In genomic region chr14:21059842-21060589, GRCh38 we compare ENCODE assay signal across 1 cellular context.
TF ChIP-seq lines count a peak whose summit lies in the region.

No MANE protein-coding gene starts in this region.

TF ChIP-seq in liver, 16 proteins besides CTCF, POLR2A, EP300 and RAD21:
- TF ChIP-seq SP1 (IDR thresholded peaks at IDR 0.05) = no peak
- TF ChIP-seq FOXA2 (IDR thresholded peaks at IDR 0.05) = no peak
- no peak for TF ChIP-seq EGR1 (IDR thresholded peaks at IDR 0.05; ENCODE audit: low read depth in 2 of 2)
- no peak for TF ChIP-seq HNF4G (IDR thresholded peaks at IDR 0.05)
- TF ChIP-seq GABPA (IDR thresholded peaks at IDR 0.05 in 1 of 2, conservative IDR thresholded peaks at IDR 0.05 in 1 of 2) = no peak
- no peak for TF ChIP-seq FOXA1 (IDR thresholded peaks at IDR 0.05)
- TF ChIP-seq, protein P1, sequence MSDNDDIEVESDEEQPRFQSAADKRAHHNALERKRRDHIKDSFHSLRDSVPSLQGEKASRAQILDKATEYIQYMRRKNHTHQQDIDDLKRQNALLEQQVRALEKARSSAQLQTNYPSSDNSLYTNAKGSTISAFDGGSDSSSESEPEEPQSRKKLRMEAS (IDR thresholded peaks at IDR 0.05) = no peak
- TF ChIP-seq HNF4A (conservative IDR thresholded peaks at IDR 0.05) = no peak
- TF ChIP-seq, protein P2, sequence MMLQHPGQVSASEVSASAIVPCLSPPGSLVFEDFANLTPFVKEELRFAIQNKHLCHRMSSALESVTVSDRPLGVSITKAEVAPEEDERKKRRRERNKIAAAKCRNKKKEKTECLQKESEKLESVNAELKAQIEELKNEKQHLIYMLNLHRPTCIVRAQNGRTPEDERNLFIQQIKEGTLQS (IDR thresholded peaks at IDR 0.05) = no peak
- no peak for TF ChIP-seq RXRA (IDR thresholded peaks at IDR 0.05)
- TF ChIP-seq NR2F2 (IDR thresholded peaks at IDR 0.05) = no peak
- TF ChIP-seq, protein P3, sequence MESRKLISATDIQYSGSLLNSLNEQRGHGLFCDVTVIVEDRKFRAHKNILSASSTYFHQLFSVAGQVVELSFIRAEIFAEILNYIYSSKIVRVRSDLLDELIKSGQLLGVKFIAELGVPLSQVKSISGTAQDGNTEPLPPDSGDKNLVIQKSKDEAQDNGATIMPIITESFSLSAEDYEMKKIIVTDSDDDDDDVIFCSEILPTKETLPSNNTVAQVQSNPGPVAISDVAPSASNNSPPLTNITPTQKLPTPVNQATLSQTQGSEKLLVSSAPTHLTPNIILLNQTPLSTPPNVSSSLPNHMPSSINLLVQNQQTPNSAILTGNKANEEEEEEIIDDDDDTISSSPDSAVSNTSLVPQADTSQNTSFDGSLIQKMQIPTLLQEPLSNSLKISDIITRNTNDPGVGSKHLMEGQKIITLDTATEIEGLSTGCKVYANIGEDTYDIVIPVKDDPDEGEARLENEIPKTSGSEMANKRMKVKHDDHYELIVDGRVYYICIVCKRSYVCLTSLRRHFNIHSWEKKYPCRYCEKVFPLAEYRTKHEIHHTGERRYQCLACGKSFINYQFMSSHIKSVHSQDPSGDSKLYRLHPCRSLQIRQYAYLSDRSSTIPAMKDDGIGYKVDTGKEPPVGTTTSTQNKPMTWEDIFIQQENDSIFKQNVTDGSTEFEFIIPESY (IDR thresholded peaks at IDR 0.05) = no peak
- TF ChIP-seq JUND (IDR thresholded peaks at IDR 0.05) = no peak
- no peak for TF ChIP-seq TAF1 (conservative IDR thresholded peaks at IDR 0.05)
- TF ChIP-seq, protein P4, sequence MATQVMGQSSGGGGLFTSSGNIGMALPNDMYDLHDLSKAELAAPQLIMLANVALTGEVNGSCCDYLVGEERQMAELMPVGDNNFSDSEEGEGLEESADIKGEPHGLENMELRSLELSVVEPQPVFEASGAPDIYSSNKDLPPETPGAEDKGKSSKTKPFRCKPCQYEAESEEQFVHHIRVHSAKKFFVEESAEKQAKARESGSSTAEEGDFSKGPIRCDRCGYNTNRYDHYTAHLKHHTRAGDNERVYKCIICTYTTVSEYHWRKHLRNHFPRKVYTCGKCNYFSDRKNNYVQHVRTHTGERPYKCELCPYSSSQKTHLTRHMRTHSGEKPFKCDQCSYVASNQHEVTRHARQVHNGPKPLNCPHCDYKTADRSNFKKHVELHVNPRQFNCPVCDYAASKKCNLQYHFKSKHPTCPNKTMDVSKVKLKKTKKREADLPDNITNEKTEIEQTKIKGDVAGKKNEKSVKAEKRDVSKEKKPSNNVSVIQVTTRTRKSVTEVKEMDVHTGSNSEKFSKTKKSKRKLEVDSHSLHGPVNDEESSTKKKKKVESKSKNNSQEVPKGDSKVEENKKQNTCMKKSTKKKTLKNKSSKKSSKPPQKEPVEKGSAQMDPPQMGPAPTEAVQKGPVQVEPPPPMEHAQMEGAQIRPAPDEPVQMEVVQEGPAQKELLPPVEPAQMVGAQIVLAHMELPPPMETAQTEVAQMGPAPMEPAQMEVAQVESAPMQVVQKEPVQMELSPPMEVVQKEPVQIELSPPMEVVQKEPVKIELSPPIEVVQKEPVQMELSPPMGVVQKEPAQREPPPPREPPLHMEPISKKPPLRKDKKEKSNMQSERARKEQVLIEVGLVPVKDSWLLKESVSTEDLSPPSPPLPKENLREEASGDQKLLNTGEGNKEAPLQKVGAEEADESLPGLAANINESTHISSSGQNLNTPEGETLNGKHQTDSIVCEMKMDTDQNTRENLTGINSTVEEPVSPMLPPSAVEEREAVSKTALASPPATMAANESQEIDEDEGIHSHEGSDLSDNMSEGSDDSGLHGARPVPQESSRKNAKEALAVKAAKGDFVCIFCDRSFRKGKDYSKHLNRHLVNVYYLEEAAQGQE (IDR thresholded peaks at IDR 0.05) = no peak
- no peak for TF ChIP-seq YY1 (IDR thresholded peaks at IDR 0.05)
